ENCODE assay signal across 11 cellular contexts in the genomic region with DNA sequence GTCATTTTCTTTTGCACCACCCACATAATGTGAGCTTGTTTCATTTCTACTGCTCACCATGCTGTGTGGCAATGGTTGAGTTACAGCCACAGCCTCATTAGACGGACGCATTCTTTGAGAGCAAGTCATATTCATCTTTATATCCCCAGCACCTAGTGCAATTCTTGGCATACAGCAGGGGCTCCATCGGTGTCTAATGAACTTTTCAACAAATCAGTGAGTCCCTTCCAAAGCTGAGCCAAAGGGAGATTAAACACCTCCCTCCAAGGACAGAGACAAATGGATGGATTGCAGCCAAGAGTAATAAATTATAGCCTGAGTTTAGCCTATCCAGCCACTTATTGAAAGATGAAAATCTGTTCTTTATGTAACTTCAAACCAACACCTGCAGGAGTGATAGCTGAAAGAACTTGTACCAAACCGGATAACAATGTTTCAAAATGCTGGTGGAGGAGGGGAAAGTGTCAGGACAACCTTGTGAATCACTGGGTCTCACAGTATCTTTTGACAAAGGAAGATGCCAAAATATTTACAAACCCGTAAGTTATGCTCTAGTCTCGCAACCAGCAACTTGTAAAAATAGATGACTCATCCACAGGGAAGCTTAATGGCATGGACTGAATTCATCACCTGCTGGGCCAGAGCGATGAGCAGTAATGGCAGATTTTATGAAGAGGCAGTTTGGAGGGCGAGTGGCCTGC.
A peak's percentile ranks its signal among the peaks of the same experiment; 100 is the strongest.
DNase-seq lines count a peak whose midpoint lies in the region; ATAC-seq and TF ChIP-seq lines count a peak whose summit lies in the region.
"Had no signal": no experiment of that assay in that cellular context is flagged by ENCODE, and none has a peak within 500 bp of the region (broad histone marks: within the 10 kb centered on the region; RNA-seq: fewer than 3 reads in every experiment).

No MANE protein-coding gene starts in this region.

- peak overlapping the region; percentile 36 for H3K27ac Mint-ChIP-seq in MCF 10A (ENCODE audit: low read depth, unreplicated experiment)
- H3K27ac Mint-ChIP-seq in activated CD4-positive, alpha-beta T cell treated with anti-CD3 and anti-CD28 coated beads for 36 hours = no peak overlapping the region
- H3K27ac Mint-ChIP-seq: activated naive CD4-positive, alpha-beta T cell treated with anti-CD3 and anti-CD28 coated beads, Interleukin-2, amount 50 U/mL, for 24 hours had no signal

- CTCF ChIA-PET in MCF 10A (lab: Yijun Ruan, JAX) = interaction anchor here (0.6 to 1.1 kb wide), 5 partner anchors 15 to 1199 kb away, joined by 3 to 4 read pairs (median 3); no protein-coding TSS in a partner anchor
- CTCF ChIA-PET in activated CD4-positive, alpha-beta T cell treated with anti-CD3 and anti-CD28 coated beads for 36 hours (lab: Charles Lee) = interaction anchor here (0.9 kb wide), 1 partner anchor 14 kb away, joined by 3 read pairs; no protein-coding TSS in a partner anchor

- no peaks in the 10 kb centered on the region for H3K36me3 ChIP-seq in osteoblast (ENCODE audit: insufficient read depth, low read length)

- peak; percentile 81 for DNase-seq in GM03348 (ENCODE audit: low spot score)
- peak; percentile 71 for DNase-seq in NCI-H2227 (lab: John Stamatoyannopoulos, UW; ENCODE audit: unreplicated experiment)
- peak; percentile 98 for DNase-seq in MCF 10A (ENCODE audit: unreplicated experiment)
- DNase-seq in osteoblast (ENCODE audit: insufficient read length, low spot score, missing footprints) = peak; percentile 93
- DNase-seq in activated CD4-positive, alpha-beta T cell treated with anti-CD3 and anti-CD28 coated beads for 36 hours = no peak
- DNase-seq in NK-92 (lab: John Stamatoyannopoulos, UW; ENCODE audit: unreplicated experiment) = no peak
- no peak for DNase-seq in NOMO-1 treated with dmso at 0.1 percent for 144 hours (lab: John Stamatoyannopoulos, UW; ENCODE audit: unreplicated experiment)
- DNase-seq: NCI-H1436 had no signal

- H3K9me3 Mint-ChIP-seq in MCF 10A (ENCODE audit: unreplicated experiment) = no peaks in the 10 kb centered on the region
- H3K9me3 Mint-ChIP-seq in activated CD4-positive, alpha-beta T cell treated with anti-CD3 and anti-CD28 coated beads for 36 hours (ENCODE audit: low read depth) = no peaks in the 10 kb centered on the region
- H3K9me3 Mint-ChIP-seq: activated naive CD4-positive, alpha-beta T cell treated with anti-CD3 and anti-CD28 coated beads, Interleukin-2, amount 50 U/mL, for 24 hours had no signal

- no TSS peak for BruUV-seq in MCF 10A (replicated peaks; lab: Mats Ljungman, UMichigan)

- POLR2A ChIA-PET in MCF 10A (lab: Yijun Ruan, JAX) = interaction anchor here (0.6 to 3.8 kb wide), 29 partner anchors 9 to 523 kb away, joined by 3 to 46 read pairs (median 5); partner anchors contain the start of genes ECI2 and SLC22A23
- POLR2A ChIA-PET in activated CD4-positive, alpha-beta T cell treated with anti-CD3 and anti-CD28 coated beads for 36 hours (lab: Charles Lee) = no interaction called here

- no peaks in the 10 kb centered on the region for H3K79me2 ChIP-seq in osteoblast (ENCODE audit: insufficient read depth, low read length)

- peak overlapping the region; percentile 28 for H3K4me3 Mint-ChIP-seq in MCF 10A (ENCODE audit: unreplicated experiment)
- no peak overlapping the region for H3K4me3 Mint-ChIP-seq in activated CD4-positive, alpha-beta T cell treated with anti-CD3 and anti-CD28 coated beads for 36 hours
- H3K4me3 Mint-ChIP-seq: activated naive CD4-positive, alpha-beta T cell treated with anti-CD3 and anti-CD28 coated beads, Interleukin-2, amount 50 U/mL, for 24 hours had no signal

- H2AFZ ChIP-seq in osteoblast (ENCODE audit: low read length) = no peak overlapping the region

- peak overlapping the region; percentile 71 for H3K27ac ChIP-seq in osteoblast (ENCODE audit: low read depth, low read length)

- no peaks in the 10 kb centered on the region for H4K20me1 ChIP-seq in osteoblast (ENCODE audit: insufficient read depth, low read length)

- no peaks in the 10 kb centered on the region for H3K9me3 ChIP-seq in osteoblast (ENCODE audit: low read depth, low read length)

- H3K4me1 ChIP-seq in osteoblast (ENCODE audit: insufficient read depth, low read length) = peaks cover 14% of the 10 kb centered on the region

- no peaks in the 10 kb centered on the region for H3K27me3 ChIP-seq in osteoblast (ENCODE audit: insufficient read depth, low read length)

- TF ChIP-seq CTCF in MCF 10A (IDR thresholded peaks at IDR 0.05; ENCODE audit: unreplicated experiment) (no peak), osteoblast (IDR thresholded peaks at IDR 0.05; ENCODE audit: extremely low read depth, low read depth, low read length) (no peak)

- no peaks in the 10 kb centered on the region for H3K27me3 Mint-ChIP-seq in MCF 10A (ENCODE audit: insufficient read depth, unreplicated experiment)
- peaks cover 12% of the 10 kb centered on the region for H3K27me3 Mint-ChIP-seq in activated CD4-positive, alpha-beta T cell treated with anti-CD3 and anti-CD28 coated beads for 36 hours

- H3K36me3 Mint-ChIP-seq in MCF 10A (ENCODE audit: insufficient read depth, unreplicated experiment) = no peaks in the 10 kb centered on the region
- no peaks in the 10 kb centered on the region for H3K36me3 Mint-ChIP-seq in activated CD4-positive, alpha-beta T cell treated with anti-CD3 and anti-CD28 coated beads for 36 hours (ENCODE audit: low read depth)
- H3K36me3 Mint-ChIP-seq: activated naive CD4-positive, alpha-beta T cell treated with anti-CD3 and anti-CD28 coated beads, Interleukin-2, amount 50 U/mL, for 24 hours had no signal

- peak overlapping the region; percentile 52 for H3K4me2 ChIP-seq in osteoblast (ENCODE audit: insufficient read depth, low read length)

- intact Hi-C loops in MCF 10A (cut with micrococcal nuclease) = loop anchor here (1.0 to 5.0 kb wide), 2 partner anchors 20 to 95 kb away; no protein-coding TSS in a partner anchor
- intact Hi-C loops in activated CD4-positive, alpha-beta T cell treated with anti-CD3 and anti-CD28 coated beads for 36 hours (cut with DNase I, micrococcal nuclease) = no loop called here

- no peak for ATAC-seq in activated CD4-positive, alpha-beta T cell treated with anti-CD3 and anti-CD28 coated beads for 36 hours
- ATAC-seq in GM19035 (IDR thresholded peaks at IDR 0.05; ENCODE audit: unreplicated experiment) = no peak

- peaks cover 21% of the 10 kb centered on the region for H3K4me1 Mint-ChIP-seq in MCF 10A (ENCODE audit: insufficient read depth, unreplicated experiment)
- no peaks in the 10 kb centered on the region for H3K4me1 Mint-ChIP-seq in activated CD4-positive, alpha-beta T cell treated with anti-CD3 and anti-CD28 coated beads for 36 hours
- H3K4me1 Mint-ChIP-seq: activated naive CD4-positive, alpha-beta T cell treated with anti-CD3 and anti-CD28 coated beads, Interleukin-2, amount 50 U/mL, for 24 hours had no signal

- H3K4me3 ChIP-seq in osteoblast (ENCODE audit: insufficient read depth, low read length) = no peak overlapping the region
- H3K4me3 ChIP-seq: lung had no signal

Comparison
In these comparisons a context has a peak if more than half of its experiments do, and no peak if none do; other contexts are left out.
1. DNase-seq: peak in GM03348 (single experiment), NCI-H2227 (single experiment), MCF 10A (single experiment) and osteoblast (single experiment); none in activated CD4-positive, alpha-beta T cell treated with anti-CD3 and anti-CD28 coated beads for 36 hours (single experiment), NK-92 (single experiment) and NOMO-1 treated with dmso at 0.1 percent for 144 hours (single experiment).